In the genomic region with DNA sequence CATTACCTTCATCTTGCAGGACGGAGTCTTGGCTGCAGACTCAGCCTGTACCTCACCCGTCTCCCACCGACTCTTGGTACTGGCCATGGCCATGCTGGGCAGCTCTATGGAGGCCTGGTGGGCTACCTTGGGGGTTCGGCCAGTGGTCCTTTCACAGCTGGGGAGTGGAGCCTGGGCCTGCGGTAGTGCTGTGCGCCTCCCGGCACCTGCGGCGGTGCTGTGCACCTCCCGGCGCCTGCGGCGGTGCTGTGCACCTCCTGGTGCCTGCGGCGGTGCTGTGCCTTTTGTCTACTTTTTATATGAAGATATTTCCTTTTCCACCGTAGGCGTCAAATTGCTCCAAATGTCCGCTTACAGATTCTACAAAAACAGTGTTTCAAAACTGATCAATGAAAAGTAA, we compare ENCODE assay signal across 8 cellular contexts.
DNase-seq lines count a peak whose midpoint lies in the region; FAIRE-seq and TF ChIP-seq lines count a peak whose summit lies in the region.
"Not testable (repeated sequence)": the region's sequence is repeated elsewhere in the genome, so short reads cannot be mapped to it uniquely, and the experiment has no call there.

No MANE protein-coding gene starts in this region.

- not testable (repeated sequence) for H3K27ac Mint-ChIP-seq in activated CD4-positive, alpha-beta T cell treated with anti-CD3 and anti-CD28 coated beads, Interleukin-2, amount 10 ng/mL, durations not matched to agents 24 days and 14 days; chondrocyte (ENCODE audit: unreplicated experiment)

- H3K9ac ChIP-seq in kidney (ENCODE audit: low read length in 2 of 2), result not testable (repeated sequence)

- not testable (repeated sequence) for FAIRE-seq in kidney (lab: Jason Lieb, UNC)

- in situ Hi-C loops in GM13976 (cut with MboI; ENCODE audit: low sequenced_read_pairs, unreplicated experiment), result not testable (repeated sequence)

- H3K4me1 ChIP-seq in kidney (ENCODE audit: control insufficient read depth in 1 of 2, insufficient read depth in 1 of 2, low read depth in 1 of 2, low read length in 2 of 2), result not testable (repeated sequence)

- H3K4me1 Mint-ChIP-seq in activated CD4-positive, alpha-beta T cell treated with anti-CD3 and anti-CD28 coated beads, Interleukin-2, amount 10 ng/mL, durations not matched to agents 24 days and 14 days; chondrocyte (ENCODE audit: low read depth): not testable (repeated sequence)

- not testable (repeated sequence) for TF ChIP-seq CTCF in GM13976 (IDR thresholded peaks at IDR 0.05; ENCODE audit: borderline replicate concordance, control extremely low read depth, extremely low read depth, insufficient read depth, missing control alignments); chondrocyte (IDR thresholded peaks at IDR 0.05); coronary artery (IDR thresholded peaks at IDR 0.05); kidney (IDR thresholded peaks at IDR 0.05; ENCODE audit: borderline replicate concordance, extremely low read depth, insufficient read depth)

- H3K27me3 Mint-ChIP-seq in activated CD4-positive, alpha-beta T cell treated with anti-CD3 and anti-CD28 coated beads, Interleukin-2, amount 10 ng/mL, durations not matched to agents 24 days and 14 days; chondrocyte (ENCODE audit: low read depth): not testable (repeated sequence)

- not testable (repeated sequence) for H3K27ac ChIP-seq in coronary artery; kidney (ENCODE audit: low read depth in 2 of 2, low read length in 2 of 2)

- intact Hi-C loops in activated CD4-positive, alpha-beta T cell treated with anti-CD3 and anti-CD28 coated beads, Interleukin-2, amount 10 ng/mL, durations not matched to agents 24 days and 14 days (cut with micrococcal nuclease); cardiac septum (cut with DNase I); kidney (cut with DNase I): not testable (repeated sequence)

- not testable (repeated sequence) for H3K27me3 ChIP-seq in H7 (ENCODE audit: control insufficient read depth, insufficient read depth, low read length)

- H3K36me3 Mint-ChIP-seq in activated CD4-positive, alpha-beta T cell treated with anti-CD3 and anti-CD28 coated beads, Interleukin-2, amount 10 ng/mL, durations not matched to agents 24 days and 14 days (ENCODE audit: low read depth); chondrocyte (ENCODE audit: low read depth): not testable (repeated sequence)

- DNase-seq in D341Med (ENCODE audit: low spot score) (peak; percentile 7), GM13976 (ENCODE audit: low spot score) (peak; percentile 1), H7 (peak; percentile 4), chondrocyte (ENCODE audit: low spot score) (peak; percentile 71), coronary artery (ENCODE audit: low spot score) (peak; percentile 33), cardiac septum (ENCODE audit: low spot score) (peak; percentile 41), kidney (peak; percentile 41)
- peak; percentile 24 for DNase-seq in activated CD4-positive, alpha-beta T cell treated with anti-CD3 and anti-CD28 coated beads, Interleukin-2, amount 10 ng/mL, durations not matched to agents 24 days and 14 days

- not testable (repeated sequence) for H3K4me3 Mint-ChIP-seq in activated CD4-positive, alpha-beta T cell treated with anti-CD3 and anti-CD28 coated beads, Interleukin-2, amount 10 ng/mL, durations not matched to agents 24 days and 14 days; chondrocyte (ENCODE audit: unreplicated experiment)

- H3K4me3 ChIP-seq in H7 (ENCODE audit: insufficient read depth, low read depth, low read length); coronary artery; kidney (ENCODE audit: low read length in 2 of 2): not testable (repeated sequence)

- not testable (repeated sequence) for H3K9me3 ChIP-seq in kidney (ENCODE audit: control insufficient read depth in 1 of 2, low read length in 2 of 2)

- not testable (repeated sequence) for H3K36me3 ChIP-seq in H7 (replicated peaks; ENCODE audit: control insufficient read depth, insufficient read depth, low read length); kidney (ENCODE audit: control insufficient read depth in 1 of 2, insufficient read depth in 2 of 2, low read length in 2 of 2)

- not testable (repeated sequence) for H3K9me3 Mint-ChIP-seq in activated CD4-positive, alpha-beta T cell treated with anti-CD3 and anti-CD28 coated beads, Interleukin-2, amount 10 ng/mL, durations not matched to agents 24 days and 14 days
- peaks cover 33% of the 10 kb centered on the region for H3K9me3 Mint-ChIP-seq in chondrocyte (ENCODE audit: low read depth)

Comparison
In these comparisons a context has a peak if more than half of its experiments do, and no peak if none do; other contexts are left out.
1. DNase-seq: peak in every context shown above with its lines; median percentile 71 in chondrocyte; 41 in cardiac septum; 41 in kidney; 33 in coronary artery; 24 in activated CD4-positive, alpha-beta T cell treated with anti-CD3 and anti-CD28 coated beads, Interleukin-2, amount 10 ng/mL, durations not matched to agents 24 days and 14 days; 7 in D341Med; 4 in H7; 1 in GM13976.